In genomic region chr18:33231474-33232317, GRCh38 we compare ENCODE assay signal across 8 cellular contexts.
DNase-seq lines count a peak whose midpoint lies in the region; ATAC-seq and TF ChIP-seq lines count a peak whose summit lies in the region.

No MANE protein-coding gene starts in this region.

- H3K27ac ChIP-seq in OCI-LY1 (ENCODE audit: low read depth, low read length, poor library complexity, severe bottlenecking): no peak overlapping the region

- H3K79me2 ChIP-seq in OCI-LY1 (ENCODE audit: insufficient read depth, low read length): no peaks in the 10 kb centered on the region

- peak; percentile 92 for TF ChIP-seq CTCF in OCI-LY1 (IDR thresholded peaks at IDR 0.05; ENCODE audit: low read length)

- intact Hi-C loops in left ventricle myocardium superior (cut with micrococcal nuclease): no loop called here

- peak; percentile 58 for DNase-seq in SKM-1 treated with dmso at 0.1 percent for 144 hours (lab: John Stamatoyannopoulos, UW; ENCODE audit: unreplicated experiment)
- no peak for DNase-seq in SKM-1 (lab: John Stamatoyannopoulos, UW; ENCODE audit: unreplicated experiment)
- peak; percentile 74 for DNase-seq in Jurkat, Clone E6-1 (ENCODE audit: low read depth, low spot score)
- peak; percentile 29 for DNase-seq in activated naive CD8-positive, alpha-beta T cell treated with anti-CD3 and anti-CD28 coated beads, Interleukin-2, amount 10 ng/mL, durations not matched to agents 7 days and 5 days
- peak; percentile 39 for DNase-seq in left ventricle myocardium superior
- DNase-seq in putamen (ENCODE audit: low spot score): peak; percentile 65

- peaks cover 2% of the 10 kb centered on the region for H3K4me1 Mint-ChIP-seq in activated naive CD8-positive, alpha-beta T cell treated with anti-CD3 and anti-CD28 coated beads, Interleukin-2, amount 10 ng/mL, durations not matched to agents 7 days and 5 days

- no peaks in the 10 kb centered on the region for H3F3A ChIP-seq in OCI-LY1 (ENCODE audit: insufficient read depth, low read length)

- H3K4me1 ChIP-seq in OCI-LY1 (ENCODE audit: insufficient read depth, low read length, severe bottlenecking): no peaks in the 10 kb centered on the region

- no peaks in the 10 kb centered on the region for H3K9me3 ChIP-seq in OCI-LY1 (ENCODE audit: low read length)

- H3K27me3 ChIP-seq in OCI-LY1 (ENCODE audit: insufficient read depth, low read length): no peaks in the 10 kb centered on the region

- no peak overlapping the region for H3K9ac ChIP-seq in OCI-LY1 (ENCODE audit: low read length)

- no peaks in the 10 kb centered on the region for H3K36me3 Mint-ChIP-seq in activated naive CD8-positive, alpha-beta T cell treated with anti-CD3 and anti-CD28 coated beads, Interleukin-2, amount 10 ng/mL, durations not matched to agents 7 days and 5 days

- H2AFZ ChIP-seq in OCI-LY1 (ENCODE audit: low read length): no peak overlapping the region

- no peaks in the 10 kb centered on the region for H3K36me3 ChIP-seq in OCI-LY1 (ENCODE audit: insufficient read depth, low read length)

- no peaks in the 10 kb centered on the region for H3K27me3 Mint-ChIP-seq in activated naive CD8-positive, alpha-beta T cell treated with anti-CD3 and anti-CD28 coated beads, Interleukin-2, amount 10 ng/mL, durations not matched to agents 7 days and 5 days

- no peak overlapping the region for H3K27ac Mint-ChIP-seq in activated naive CD8-positive, alpha-beta T cell treated with anti-CD3 and anti-CD28 coated beads, Interleukin-2, amount 10 ng/mL, durations not matched to agents 7 days and 5 days

- no peak overlapping the region for H3K4me2 ChIP-seq in OCI-LY1 (ENCODE audit: low read length)

- no peak overlapping the region for H3K4me3 Mint-ChIP-seq in activated naive CD8-positive, alpha-beta T cell treated with anti-CD3 and anti-CD28 coated beads, Interleukin-2, amount 10 ng/mL, durations not matched to agents 7 days and 5 days

- peak; percentile 91 for ATAC-seq in GM21825 (IDR thresholded peaks at IDR 0.05; ENCODE audit: unreplicated experiment)
- ATAC-seq in activated naive CD8-positive, alpha-beta T cell treated with anti-CD3 and anti-CD28 coated beads, Interleukin-2, amount 10 ng/mL, durations not matched to agents 7 days and 5 days (ENCODE audit: low read depth): peak; percentile 70
- peak; percentile 66 for ATAC-seq in left ventricle myocardium superior

- POLR2A ChIA-PET in activated naive CD8-positive, alpha-beta T cell treated with anti-CD3 and anti-CD28 coated beads, Interleukin-2, amount 10 ng/mL, durations not matched to agents 7 days and 5 days (lab: Charles Lee): no interaction called here

- no peaks in the 10 kb centered on the region for H3K9me2 ChIP-seq in OCI-LY1 (ENCODE audit: low read depth, low read length)

- no peaks in the 10 kb centered on the region for H3K9me3 Mint-ChIP-seq in activated naive CD8-positive, alpha-beta T cell treated with anti-CD3 and anti-CD28 coated beads, Interleukin-2, amount 10 ng/mL, durations not matched to agents 7 days and 5 days

- H4K20me1 ChIP-seq in OCI-LY1 (ENCODE audit: insufficient read depth, low read length): no peaks in the 10 kb centered on the region

- no peak overlapping the region for H3K4me3 ChIP-seq in Jurkat, Clone E6-1 (ENCODE audit: low read length)
- no peak overlapping the region for H3K4me3 ChIP-seq in OCI-LY1 (ENCODE audit: low read depth, low read length, poor library complexity, severe bottlenecking)
